ENCODE assay signal across 8 cellular contexts in the genomic region with DNA sequence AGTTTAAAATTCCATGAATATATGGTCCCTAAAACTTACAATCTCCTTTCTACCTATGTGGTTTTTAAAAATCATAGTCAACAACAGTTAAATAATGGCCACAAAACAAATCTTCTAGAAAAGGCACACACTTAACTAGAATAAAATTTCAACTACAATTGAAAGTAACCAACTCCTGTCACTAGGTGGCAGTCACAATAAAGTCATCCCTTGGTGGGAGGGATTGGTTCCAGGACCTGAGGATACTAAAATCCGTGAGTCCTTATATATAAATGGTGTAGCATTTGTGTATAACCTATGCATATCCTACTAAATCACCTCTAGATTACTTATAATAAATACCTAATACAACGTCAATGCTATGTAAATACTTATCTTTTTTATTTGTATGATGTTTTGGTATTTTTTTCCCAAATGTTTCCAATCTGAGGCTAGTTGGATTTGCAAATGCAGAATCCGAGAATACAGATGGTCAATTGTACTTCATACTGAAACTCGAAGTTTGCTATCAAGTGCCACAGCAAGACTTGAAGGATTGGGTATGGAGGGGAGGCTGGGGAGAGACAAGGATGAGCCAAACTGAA.
A peak's percentile ranks its signal among the peaks of the same experiment; 100 is the strongest.
DNase-seq lines count a peak whose midpoint lies in the region; ATAC-seq and TF ChIP-seq lines count a peak whose summit lies in the region.

No MANE protein-coding gene starts in this region.

- H3K9ac ChIP-seq in endodermal cell (ENCODE audit: extremely low read depth, low read length, poor library complexity, severe bottlenecking) = no peak overlapping the region

- H3K4me3 Mint-ChIP-seq in endodermal cell (no peak overlapping the region), mesothelial cell of epicardium (no peak overlapping the region)
- no peak overlapping the region for H3K4me3 Mint-ChIP-seq in activated naive CD8-positive, alpha-beta T cell treated with anti-CD3 and anti-CD28 coated beads for 36 hours

- H3K27me3 ChIP-seq in HL-60 (ENCODE audit: insufficient read depth, poor library complexity, severe bottlenecking) (no peaks in the 10 kb centered on the region), Panc1 (ENCODE audit: control insufficient read depth, insufficient read depth, low read length) (no peaks in the 10 kb centered on the region), endodermal cell (ENCODE audit: control insufficient read depth, insufficient read depth, low read length, poor library complexity, severe bottlenecking) (no peaks in the 10 kb centered on the region)

- no peaks in the 10 kb centered on the region for H3K36me3 ChIP-seq in Panc1 (ENCODE audit: control insufficient read depth, insufficient read depth, low read length)
- H3K36me3 ChIP-seq in endodermal cell (ENCODE audit: control insufficient read depth, insufficient read depth, low read length) = no peaks in the 10 kb centered on the region

- intact Hi-C loops in Panc1 (cut with micrococcal nuclease; ENCODE audit: unreplicated experiment) = loop anchor here (2.0 kb wide), 1 partner anchor 111 kb away; no protein-coding TSS in a partner anchor

- H3K9me3 ChIP-seq in Panc1 (ENCODE audit: control insufficient read depth, insufficient read depth, low read depth, low read length) (no peaks in the 10 kb centered on the region), endodermal cell (ENCODE audit: control insufficient read depth, low read length) (no peaks in the 10 kb centered on the region)

- peaks cover 5% of the 10 kb centered on the region for H3K9me3 Mint-ChIP-seq in endodermal cell
- H3K9me3 Mint-ChIP-seq in mesothelial cell of epicardium = peaks cover 3% of the 10 kb centered on the region
- no peaks in the 10 kb centered on the region for H3K9me3 Mint-ChIP-seq in activated naive CD8-positive, alpha-beta T cell treated with anti-CD3 and anti-CD28 coated beads for 36 hours

- POLR2A ChIA-PET in Panc1 (lab: Charles Lee) = no interaction called here

- H3K4me1 ChIP-seq in Panc1 (ENCODE audit: control insufficient read depth, insufficient read depth, low read length) (0 out of 2 replicates have a peak, but pooled peaks cover 3% of the 10 kb centered on the region), endodermal cell (ENCODE audit: control insufficient read depth, insufficient read depth, low read length) (peaks cover 6% of the 10 kb centered on the region)

- CTCF ChIA-PET in Panc1 (lab: Charles Lee) = interaction anchor here (0.6 kb wide), 1 partner anchor 109 kb away, joined by 3 read pairs; no protein-coding TSS in a partner anchor

- DNase-seq in CMK (ENCODE audit: low read depth) = peak; percentile 14
- DNase-seq in HL-60 (ENCODE audit: low read depth in 1 of 2, low spot score in 1 of 2) = peak; percentile 5 to 9
- DNase-seq in Panc1 (ENCODE audit: low read depth, low spot score) = no peak
- no peak for DNase-seq in endodermal cell
- DNase-seq in mesothelial cell of epicardium (ENCODE audit: low spot score in 2 of 2, unreplicated experiment in 2 of 2) = no peak
- no peak for DNase-seq in ecto neural progenitor cell (ENCODE audit: low spot score)
- DNase-seq in activated naive CD8-positive, alpha-beta T cell treated with anti-CD3 and anti-CD28 coated beads for 36 hours = no peak
- DNase-seq in activated CD4-positive, CD25-positive, alpha-beta regulatory T cell treated with anti-CD3 and anti-CD28 coated beads, Interleukin-2, amount 50 U/mL, for 72 hours = no peak

- WGBS in endodermal cell (ENCODE audit: insufficient coverage in 1 of 2, insufficient read length in 1 of 2), 2 experiments = 58 to 74% methylated on average over 2 to 3 of the region's 4 CpGs

- H3K27ac ChIP-seq in HL-60 (replicated peaks) = no peak overlapping the region
- H3K27ac ChIP-seq in Panc1 (ENCODE audit: low read length) = no peak overlapping the region
- no peak overlapping the region for H3K27ac ChIP-seq in endodermal cell (ENCODE audit: low read depth, low read length)

- H3K4me3 ChIP-seq in HL-60 (replicated peaks; ENCODE audit: insufficient read depth, low read length) = no peak overlapping the region
- H3K4me3 ChIP-seq in Panc1 (ENCODE audit: low read depth in 2 of 2, low read length in 2 of 2) = no peak overlapping the region
- H3K4me3 ChIP-seq in endodermal cell (ENCODE audit: low read length) = no peak overlapping the region

- H3K27ac Mint-ChIP-seq in endodermal cell = no peak overlapping the region
- peak overlapping the region; percentile 2 for H3K27ac Mint-ChIP-seq in mesothelial cell of epicardium
- H3K27ac Mint-ChIP-seq in activated naive CD8-positive, alpha-beta T cell treated with anti-CD3 and anti-CD28 coated beads for 36 hours = no peak overlapping the region

- BruUV-seq in Panc1 (replicated peaks; lab: Mats Ljungman, UMichigan) = no TSS peak

- H3K36me3 Mint-ChIP-seq in endodermal cell (ENCODE audit: low read depth) (no peaks in the 10 kb centered on the region), mesothelial cell of epicardium (no peaks in the 10 kb centered on the region)
- no peaks in the 10 kb centered on the region for H3K36me3 Mint-ChIP-seq in activated naive CD8-positive, alpha-beta T cell treated with anti-CD3 and anti-CD28 coated beads for 36 hours

- TF ChIP-seq CTCF in HL-60 (IDR thresholded peaks at IDR 0.05; ENCODE audit: insufficient read depth, low read length) (peak; percentile 24), Panc1 (IDR thresholded peaks at IDR 0.05) (peak; percentile 73; the same call in 1 of the 2 replicates), endodermal cell (conservative IDR thresholded peaks at IDR 0.05) (peak; percentile 86), mesothelial cell of epicardium (IDR thresholded peaks at IDR 0.05; ENCODE audit: unreplicated experiment) (peak; percentile 57)

- ATAC-seq in Panc1 = no peak

- H3K27me3 Mint-ChIP-seq in endodermal cell (ENCODE audit: insufficient read depth) (no peaks in the 10 kb centered on the region), mesothelial cell of epicardium (ENCODE audit: low read depth) (no peaks in the 10 kb centered on the region)
- H3K27me3 Mint-ChIP-seq in activated naive CD8-positive, alpha-beta T cell treated with anti-CD3 and anti-CD28 coated beads for 36 hours = no peaks in the 10 kb centered on the region

- in situ Hi-C loops in Panc1 (cut with HindIII; ENCODE audit: low pct_unique_long_range_greater_than_20kb, low sequenced_read_pairs) = no loop called here

- H3K4me1 Mint-ChIP-seq in endodermal cell (peaks cover 20% of the 10 kb centered on the region), mesothelial cell of epicardium (peaks cover 8% of the 10 kb centered on the region)
- H3K4me1 Mint-ChIP-seq in activated naive CD8-positive, alpha-beta T cell treated with anti-CD3 and anti-CD28 coated beads for 36 hours = no peaks in the 10 kb centered on the region

Comparison
In these comparisons a context has a peak if more than half of its experiments do, and no peak if none do; other contexts are left out.
1. DNase-seq: peak in CMK (single experiment) and HL-60 (2 of 2); none in Panc1 (single experiment), endodermal cell (single experiment), mesothelial cell of epicardium (0 of 2), ecto neural progenitor cell (single experiment), activated naive CD8-positive, alpha-beta T cell treated with anti-CD3 and anti-CD28 coated beads for 36 hours (single experiment) and activated CD4-positive, CD25-positive, alpha-beta regulatory T cell treated with anti-CD3 and anti-CD28 coated beads, Interleukin-2, amount 50 U/mL, for 72 hours (single experiment).
2. CTCF ChIP-seq: peak in every context shown above with its lines; median percentile 86 in endodermal cell; 73 in Panc1; 57 in mesothelial cell of epicardium; 24 in HL-60.